16 cellular contexts compared by ENCODE assay signal in genomic region chr5:79517601-79518000, GRCh38.
"Had no signal": no experiment of that assay in that cellular context is flagged by ENCODE, and none has a peak within 500 bp of the region (broad histone marks: within the 10 kb centered on the region; RNA-seq: fewer than 3 reads in every experiment).

No MANE protein-coding gene starts in this region.

- H3K9me3 ChIP-seq: body of pancreas, lower lobe of right lung, ovary, spleen had no signal

- DNase-seq: activated CD4-positive, alpha-beta memory T cell treated with anti-CD3 and anti-CD28 coated beads, Interleukin-2, amount 10 ng/mL, durations not matched to agents 7 days and 5 days; activated CD8-positive, alpha-beta memory T cell treated with anti-CD3 and anti-CD28 coated beads, Interleukin-2, amount 50 U/mL, for 4 hours; activated gamma-delta T cell; activated T-cell treated with anti-CD3 and anti-CD28 coated beads, Interleukin-2, amount 50 U/mL, for 48 hours; amygdala; body of pancreas; caudate nucleus; left colon; lower lobe of right lung; ovary; spleen; stimulated activated naive CD8-positive, alpha-beta T cell treated with anti-CD3 and anti-CD28 coated beads, Interleukin-15, amount 100 ng/mL, for 72 hours; WERI-Rb-1 had no signal

- H3K36me3 ChIP-seq: lower lobe of right lung, ovary, spleen, WERI-Rb-1 had no signal

- H3K27ac ChIP-seq: body of pancreas, lower lobe of right lung, ovary, spleen, WERI-Rb-1 had no signal

- H3K4me3 ChIP-seq: body of pancreas, lower lobe of right lung, ovary, spleen had no signal

- H3K27me3 ChIP-seq: body of pancreas, ovary had no signal

- FAIRE-seq: colon, endometrium, islet of Langerhans had no signal
